ENCODE assay signal across 21 cellular contexts in the genomic region with DNA sequence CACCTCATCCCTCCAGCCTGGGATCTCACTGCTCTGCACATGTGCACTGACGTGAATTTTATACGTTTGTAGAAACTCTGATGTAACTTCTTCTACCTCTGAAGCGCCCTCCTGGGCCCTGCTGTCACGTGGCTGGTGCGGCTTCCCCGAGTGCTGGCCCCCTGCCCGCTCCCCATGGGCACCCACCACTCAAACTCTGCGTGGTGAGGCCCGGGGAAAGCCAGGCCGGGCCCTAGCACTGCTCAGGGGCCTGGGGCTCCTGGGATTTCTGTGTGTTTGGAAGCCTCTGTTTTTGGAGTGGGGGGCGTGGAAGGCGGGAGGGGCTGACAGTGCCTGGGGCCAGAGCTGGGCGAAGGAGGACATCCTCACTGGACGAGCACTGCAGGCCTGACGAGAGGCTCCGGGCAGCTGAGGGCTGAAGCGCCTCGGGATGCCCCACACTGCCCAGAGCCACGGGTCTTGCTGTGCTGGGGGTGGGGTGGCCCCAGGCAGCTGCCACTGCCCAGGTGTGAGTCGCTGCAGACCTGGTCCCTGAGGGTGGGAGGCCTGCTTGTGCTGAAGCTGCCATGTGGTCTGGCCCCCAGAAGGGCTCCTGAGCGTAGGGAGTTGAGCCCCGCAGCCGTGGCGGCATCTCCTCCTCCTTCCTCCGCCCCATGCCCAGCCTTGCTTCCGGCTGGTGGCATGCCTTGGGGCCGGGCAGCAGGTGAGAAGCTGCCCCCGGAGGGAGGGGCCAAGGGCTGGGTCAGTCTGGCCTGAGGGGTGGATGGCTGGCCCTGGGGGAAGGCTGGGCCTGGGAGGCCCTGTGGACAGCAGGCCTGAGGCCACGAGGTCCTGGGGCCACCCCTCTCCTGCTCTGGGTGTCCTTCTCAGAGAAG. TPM values are rescaled to one million over a fixed set of nuclear protein-coding genes. Genes with fewer than 3 reads are reported as not detected.
DNase-seq lines count a peak whose midpoint lies in the region; ATAC-seq, FAIRE-seq and TF ChIP-seq lines count a peak whose summit lies in the region.
"Had no signal": no experiment of that assay in that cellular context is flagged by ENCODE, and none has a peak within 500 bp of the region (broad histone marks: within the 10 kb centered on the region; RNA-seq: fewer than 3 reads in every experiment).

No MANE protein-coding gene starts in this region.

- FAIRE-seq in kidney (lab: Jason Lieb, UNC): no peak

- in situ Hi-C loops in ACHN (cut with HindIII; ENCODE audit: low pct_ligation_motif_present, low pct_unique_long_range_greater_than_20kb, low sequenced_read_pairs): no loop called here

- DNase-seq in activated naive CD8-positive, alpha-beta T cell treated with anti-CD3 and anti-CD28 coated beads, Interleukin-2, amount 10 ng/mL, durations not matched to agents 7 days and 5 days: peak; percentile 27
- no peak for DNase-seq in activated naive CD8-positive, alpha-beta T cell treated with anti-CD3 and anti-CD28 coated beads for 36 hours
- DNase-seq in RWPE2 (ENCODE audit: low spot score) (peak; percentile 57), kidney (peak; percentile 71), sigmoid colon (peak; percentile 60), esophagus squamous epithelium (lab: John Stamatoyannopoulos, UW) (no peak), ACHN (no peak), AG20443 (ENCODE audit: low spot score) (no peak)
- DNase-seq: CD8-positive, alpha-beta T cell; GF-D8; GOT3; HFFc6; KBM-7; NCI-H1048; NCI-H146; NCI-H226; NCI-H526 treated with DMSO at 0.1 percent for 48 hours; NK-92 treated with Interleukin-12 subunit alpha and Interleukin-12 subunit beta, amount 100 ng/mL, for 24 hours; OCI-M1; RPMI8226 had no signal

- H3K4me3 Mint-ChIP-seq in activated naive CD8-positive, alpha-beta T cell treated with anti-CD3 and anti-CD28 coated beads, Interleukin-2, amount 10 ng/mL, durations not matched to agents 7 days and 5 days: no peak overlapping the region
- no peak overlapping the region for H3K4me3 Mint-ChIP-seq in activated naive CD8-positive, alpha-beta T cell treated with anti-CD3 and anti-CD28 coated beads for 36 hours
- H3K4me3 Mint-ChIP-seq: B cell; CD8-positive, alpha-beta T cell; HFFc6 had no signal

- intact Hi-C loops in kidney (cut with DNase I) (no loop called here), sigmoid colon (cut with DNase I) (no loop called here), esophagus squamous epithelium (cut with DNase I) (no loop called here)

- no peak overlapping the region for H3K9ac ChIP-seq in kidney (ENCODE audit: low read length in 2 of 2)

- no peaks in the 10 kb centered on the region for H3K4me1 ChIP-seq in RWPE2 (ENCODE audit: insufficient read depth, poor library complexity, severe bottlenecking)
- peaks cover 0 to 13% of the 10 kb centered on the region in 2 donors for H3K4me1 ChIP-seq in kidney (ENCODE audit: control insufficient read depth in 1 of 2, insufficient read depth in 1 of 2, low read depth in 1 of 2, low read length in 2 of 2)
- H3K4me1 ChIP-seq in sigmoid colon: no peaks in the 10 kb centered on the region
- H3K4me1 ChIP-seq in esophagus squamous epithelium: peaks cover 0 to 8% (median 0%) of the 10 kb centered on the region in 3 donors

- 76 to 89% methylated on average over 29 of the region's 29 CpGs for WGBS in sigmoid colon, 2 donors
- 100% methylated on average over 1 of the region's 29 CpGs; no CpG with 5 or more reads in 1 of the 2 donors for WGBS in esophagus squamous epithelium, 2 donors

- H3K36me3 ChIP-seq in RWPE2 (ENCODE audit: low read depth) (no peaks in the 10 kb centered on the region), kidney (ENCODE audit: control insufficient read depth in 1 of 2, insufficient read depth in 2 of 2, low read length in 2 of 2) (no peaks in the 10 kb centered on the region), sigmoid colon (no peaks in the 10 kb centered on the region), esophagus squamous epithelium (no peaks in the 10 kb centered on the region)

- TF ChIP-seq CTCF in RWPE2 (IDR thresholded peaks at IDR 0.05; ENCODE audit: poor library complexity, severe bottlenecking) (no peak), kidney (IDR thresholded peaks at IDR 0.05; ENCODE audit: borderline replicate concordance, extremely low read depth, insufficient read depth) (no peak), sigmoid colon (IDR thresholded peaks at IDR 0.05) (no peak), esophagus squamous epithelium (IDR thresholded peaks at IDR 0.05) (no peak)

- H3K36me3 Mint-ChIP-seq in activated naive CD8-positive, alpha-beta T cell treated with anti-CD3 and anti-CD28 coated beads, Interleukin-2, amount 10 ng/mL, durations not matched to agents 7 days and 5 days: no peaks in the 10 kb centered on the region
- H3K36me3 Mint-ChIP-seq in activated naive CD8-positive, alpha-beta T cell treated with anti-CD3 and anti-CD28 coated beads for 36 hours: no peaks in the 10 kb centered on the region
- H3K36me3 Mint-ChIP-seq: CD8-positive, alpha-beta T cell had no signal

- no peaks in the 10 kb centered on the region for H3K4me1 Mint-ChIP-seq in activated naive CD8-positive, alpha-beta T cell treated with anti-CD3 and anti-CD28 coated beads, Interleukin-2, amount 10 ng/mL, durations not matched to agents 7 days and 5 days
- H3K4me1 Mint-ChIP-seq in activated naive CD8-positive, alpha-beta T cell treated with anti-CD3 and anti-CD28 coated beads for 36 hours: no peaks in the 10 kb centered on the region
- H3K4me1 Mint-ChIP-seq: B cell had no signal

- no peak for ATAC-seq in activated naive CD8-positive, alpha-beta T cell treated with anti-CD3 and anti-CD28 coated beads, Interleukin-2, amount 10 ng/mL, durations not matched to agents 7 days and 5 days (ENCODE audit: low read depth)
- no peak for ATAC-seq in RWPE2 (ENCODE audit: low read depth)
- ATAC-seq: CD8-positive, alpha-beta T cell had no signal

- H3K27me3 ChIP-seq in RWPE2 (ENCODE audit: insufficient read depth, poor library complexity, severe bottlenecking) (no peaks in the 10 kb centered on the region), sigmoid colon (peaks cover 4 to 67% (median 29%) of the 10 kb centered on the region in 3 donors), esophagus squamous epithelium (peaks cover 0 to 94% (median under 1%) of the 10 kb centered on the region in 4 donors)

- TF ChIP-seq POLR2A in sigmoid colon (IDR thresholded peaks at IDR 0.05) (no peak), esophagus squamous epithelium (IDR thresholded peaks at IDR 0.05) (no peak)

- H3K27me3 Mint-ChIP-seq in activated naive CD8-positive, alpha-beta T cell treated with anti-CD3 and anti-CD28 coated beads, Interleukin-2, amount 10 ng/mL, durations not matched to agents 7 days and 5 days: peaks cover under 1% of the 10 kb centered on the region
- peaks cover 6% of the 10 kb centered on the region for H3K27me3 Mint-ChIP-seq in activated naive CD8-positive, alpha-beta T cell treated with anti-CD3 and anti-CD28 coated beads for 36 hours
- H3K27me3 Mint-ChIP-seq: B cell had no signal

- no peak overlapping the region for H3K27ac Mint-ChIP-seq in activated naive CD8-positive, alpha-beta T cell treated with anti-CD3 and anti-CD28 coated beads, Interleukin-2, amount 10 ng/mL, durations not matched to agents 7 days and 5 days
- no peak overlapping the region for H3K27ac Mint-ChIP-seq in activated naive CD8-positive, alpha-beta T cell treated with anti-CD3 and anti-CD28 coated beads for 36 hours
- H3K27ac Mint-ChIP-seq: B cell; CD8-positive, alpha-beta T cell; HFFc6 had no signal

- H3K9me3 Mint-ChIP-seq in activated naive CD8-positive, alpha-beta T cell treated with anti-CD3 and anti-CD28 coated beads, Interleukin-2, amount 10 ng/mL, durations not matched to agents 7 days and 5 days: no peaks in the 10 kb centered on the region
- H3K9me3 Mint-ChIP-seq in activated naive CD8-positive, alpha-beta T cell treated with anti-CD3 and anti-CD28 coated beads for 36 hours: no peaks in the 10 kb centered on the region
- H3K9me3 Mint-ChIP-seq: CD8-positive, alpha-beta T cell; HFFc6 had no signal

- H3K27ac ChIP-seq in RWPE2 (ENCODE audit: poor library complexity, severe bottlenecking) (no peak overlapping the region), kidney (ENCODE audit: low read depth in 2 of 2, low read length in 2 of 2) (no peak overlapping the region), sigmoid colon (no peak overlapping the region), esophagus squamous epithelium (no peak overlapping the region)

- H3K4me3 ChIP-seq in RWPE2 (ENCODE audit: severe bottlenecking) (no peak overlapping the region), kidney (ENCODE audit: low read length in 2 of 2) (no peak overlapping the region), sigmoid colon (no peak overlapping the region), esophagus squamous epithelium (no peak overlapping the region)

- TF ChIP-seq EP300 in sigmoid colon (IDR thresholded peaks at IDR 0.05): no peak

- H3K9me3 ChIP-seq in RWPE2 (ENCODE audit: severe bottlenecking) (no peaks in the 10 kb centered on the region), kidney (ENCODE audit: control insufficient read depth in 1 of 2, low read length in 2 of 2) (no peaks in the 10 kb centered on the region), sigmoid colon (no peaks in the 10 kb centered on the region), esophagus squamous epithelium (no peaks in the 10 kb centered on the region)

- POLR2A ChIA-PET in activated naive CD8-positive, alpha-beta T cell treated with anti-CD3 and anti-CD28 coated beads, Interleukin-2, amount 10 ng/mL, durations not matched to agents 7 days and 5 days (lab: Charles Lee): no interaction called here

RNA-seq across cellular contexts. Expression of gene NAT8L, which starts 7.7 kb away (rescaled TPM):
- total RNA-seq in activated naive CD8-positive, alpha-beta T cell treated with anti-CD3 and anti-CD28 coated beads, Interleukin-2, amount 10 ng/mL, durations not matched to agents 7 days and 5 days: under 1 TPM in 1 of 2 experiments, not detected in 1; 0.14 TPM
- total RNA-seq in activated naive CD8-positive, alpha-beta T cell treated with anti-CD3 and anti-CD28 coated beads for 36 hours: under 1 TPM; 0.56 to 0.60 TPM
- total RNA-seq in kidney: 2.7 TPM
- polyA plus RNA-seq in kidney (ENCODE audit: insufficient read depth, low read depth, low replicate concordance): 12.5 TPM
- total RNA-seq in sigmoid colon: under 1 TPM in 3 of 4 donors, not detected in 1; 0.27 to 0.36 (median 0.28) TPM
- polyA plus RNA-seq in sigmoid colon: 1 to 10 TPM in 1 of 3 donors, under 1 TPM in 1, not detected in 1; under 0.01 to 2.4 TPM
- total RNA-seq in esophagus squamous epithelium: under 1 TPM in 1 of 4 donors, not detected in 3; under 0.01 TPM

RNA-seq across cellular contexts. Expression of gene NELFA, which starts 58.0 kb away (rescaled TPM):
- 10 to 100 TPM; 41.9 to 43.9 TPM for total RNA-seq in activated naive CD8-positive, alpha-beta T cell treated with anti-CD3 and anti-CD28 coated beads, Interleukin-2, amount 10 ng/mL, durations not matched to agents 7 days and 5 days
- total RNA-seq in activated naive CD8-positive, alpha-beta T cell treated with anti-CD3 and anti-CD28 coated beads for 36 hours: 10 to 100 TPM; 44.8 to 46.2 TPM
- total RNA-seq in kidney (39.1 TPM), sigmoid colon (10 to 100 TPM; 14.3 to 19.3 (median 17.1) TPM), esophagus squamous epithelium (10 to 100 TPM; 23.1 to 36.8 (median 25.0) TPM)
- polyA plus RNA-seq in kidney (ENCODE audit: insufficient read depth, low read depth, low replicate concordance) (17.8 TPM), sigmoid colon (10 to 100 TPM; 13.8 to 27.4 (median 15.3) TPM)

Comparison
In these comparisons a context has a peak if more than half of its experiments do, and no peak if none do; other contexts are left out.
1. DNase-seq: peak in activated naive CD8-positive, alpha-beta T cell treated with anti-CD3 and anti-CD28 coated beads, Interleukin-2, amount 10 ng/mL, durations not matched to agents 7 days and 5 days (single experiment), RWPE2 (single experiment), kidney (single experiment) and sigmoid colon (single experiment); none in activated naive CD8-positive, alpha-beta T cell treated with anti-CD3 and anti-CD28 coated beads for 36 hours (single experiment), esophagus squamous epithelium (single experiment), ACHN (single experiment) and AG20443 (single experiment).